In genomic region chr2:16270441-16270840, GRCh38 we compare ENCODE assay signal across 28 cellular contexts.
"Had no signal": no experiment of that assay in that cellular context is flagged by ENCODE, and none has a peak within 500 bp of the region (broad histone marks: within the 10 kb centered on the region; RNA-seq: fewer than 3 reads in every experiment).

No MANE protein-coding gene starts in this region.

- H3K9me3 Mint-ChIP-seq: natural killer cell, nephron, type B pancreatic cell had no signal

- DNase-seq: naive thymus-derived CD4-positive, alpha-beta T cell; natural killer cell; nucleus accumbens; ovary; posterior cingulate gyrus; psoas muscle; right cardiac atrium; right lobe of liver; sigmoid colon; small intestine; stimulated activated CD4-positive, alpha-beta T cell treated with anti-CD3 and anti-CD28 coated beads, Interleukin-15, amount 100 ng/mL, for 24 hours; stimulated activated CD4-positive, alpha-beta T cell treated with anti-CD3 and anti-CD28 coated beads, Interleukin-2, amount 100 ng/mL, for 24 hours; stimulated activated CD4-positive, alpha-beta T cell treated with anti-CD3 and anti-CD28 coated beads, Interleukin-2, amount 100 ng/mL, for 48 hours; stimulated activated CD4-positive, alpha-beta T cell treated with anti-CD3 and anti-CD28 coated beads, Interleukin-4, amount 100 ng/mL, for 24 hours; stimulated activated naive B cell treated with anti-CD40 and anti-IgM and Interleukin-4, amounts not matched to agents 10 μg/mL and 1 μg/mL and 100 μg/mL, for 72 hours; stimulated activated naive CD4-positive, alpha-beta T cell treated with Interleukin-2 at 50 U/mL for 16 hours; stomach; testis; tibial artery; transverse colon; upper lobe of right lung; uterus had no signal

- H3K27me3 Mint-ChIP-seq: stimulated activated naive CD8-positive, alpha-beta T cell treated with anti-CD3 and anti-CD28 coated beads, Interleukin-15, Interleukin-2, amounts not matched to agents 100 ng/mL and 50 ng/mL, for 24 hours; type B pancreatic cell had no signal

- ATAC-seq: naive thymus-derived CD4-positive, alpha-beta T cell; natural killer cell; psoas muscle; right cardiac atrium; right lobe of liver; stimulated activated effector memory CD8-positive, alpha-beta T cell treated with anti-CD3 and anti-CD28 coated beads, Interleukin-12 subunit alpha, Interleukin-12 subunit beta, amount 100 ng/mL, for 72 hours; stimulated activated naive B cell treated with anti-CD40 and anti-IgM and Interleukin-4, amounts not matched to agents 10 μg/mL and 1 μg/mL and 100 μg/mL, for 72 hours; upper lobe of right lung had no signal

- H3K27ac Mint-ChIP-seq: naive thymus-derived CD4-positive, alpha-beta T cell; natural killer cell; nephron; progenitor cell of endocrine pancreas; stimulated activated effector memory CD8-positive, alpha-beta T cell treated with anti-CD3 and anti-CD28 coated beads, Interleukin-12 subunit alpha, Interleukin-12 subunit beta, amount 100 ng/mL, for 72 hours; stimulated activated naive B cell treated with anti-CD40 and anti-IgM and Interleukin-4, amounts not matched to agents 10 μg/mL and 1 μg/mL and 100 μg/mL, for 72 hours; stimulated activated naive CD8-positive, alpha-beta T cell treated with anti-CD3 and anti-CD28 coated beads, Interleukin-15, Interleukin-2, amounts not matched to agents 100 ng/mL and 50 ng/mL, for 24 hours; type B pancreatic cell had no signal

- H3K4me3 Mint-ChIP-seq: naive thymus-derived CD4-positive, alpha-beta T cell; natural killer cell; nephron; neural crest cell; stimulated activated effector memory CD8-positive, alpha-beta T cell treated with anti-CD3 and anti-CD28 coated beads, Interleukin-12 subunit alpha, Interleukin-12 subunit beta, amount 100 ng/mL, for 72 hours; stimulated activated naive B cell treated with anti-CD40 and anti-IgM and Interleukin-4, amounts not matched to agents 10 μg/mL and 1 μg/mL and 100 μg/mL, for 72 hours; stimulated activated naive CD8-positive, alpha-beta T cell treated with anti-CD3 and anti-CD28 coated beads, Interleukin-15, Interleukin-2, amounts not matched to agents 100 ng/mL and 50 ng/mL, for 24 hours; type B pancreatic cell had no signal

- H3K4me1 Mint-ChIP-seq: naive thymus-derived CD4-positive, alpha-beta T cell; natural killer cell; nephron; stimulated activated effector memory CD8-positive, alpha-beta T cell treated with anti-CD3 and anti-CD28 coated beads, Interleukin-12 subunit alpha, Interleukin-12 subunit beta, amount 100 ng/mL, for 72 hours; stimulated activated naive B cell treated with anti-CD40 and anti-IgM and Interleukin-4, amounts not matched to agents 10 μg/mL and 1 μg/mL and 100 μg/mL, for 72 hours had no signal

- H3K36me3 Mint-ChIP-seq: naive thymus-derived CD4-positive, alpha-beta T cell; natural killer cell; stimulated activated effector memory CD8-positive, alpha-beta T cell treated with anti-CD3 and anti-CD28 coated beads, Interleukin-12 subunit alpha, Interleukin-12 subunit beta, amount 100 ng/mL, for 72 hours; stimulated activated naive B cell treated with anti-CD40 and anti-IgM and Interleukin-4, amounts not matched to agents 10 μg/mL and 1 μg/mL and 100 μg/mL, for 72 hours; type B pancreatic cell had no signal
